8 cellular contexts compared by ENCODE assay signal in genomic region chr3:13091898-13092620, GRCh38. TPM values are rescaled to one million over a fixed set of nuclear protein-coding genes. Genes with fewer than 3 reads are reported as not detected.
A peak's percentile ranks its signal among the peaks of the same experiment; 100 is the strongest.
DNase-seq lines count a peak whose midpoint lies in the region; ATAC-seq and TF ChIP-seq lines count a peak whose summit lies in the region.

No MANE protein-coding gene starts in this region.

- no peak overlapping the region for H3K4ac ChIP-seq in trophoblast cell (ENCODE audit: low read depth, low read length)

- WGBS in SK-N-SH (ENCODE audit: low lambda C conversion rate) = 30% methylated on average over 13 of the region's 20 CpGs
- WGBS in trophoblast cell (ENCODE audit: extremely low coverage, insufficient coverage, insufficient read length) = no CpG with 5 or more reads among the region's 20 CpGs

- no peak overlapping the region for H2BK5ac ChIP-seq in trophoblast cell (ENCODE audit: low read depth, low read length, poor library complexity)

- H3K4me1 Mint-ChIP-seq in type B pancreatic cell (ENCODE audit: unreplicated experiment) = peaks cover 11% of the 10 kb centered on the region

- no peak overlapping the region for H2BK12ac ChIP-seq in trophoblast cell (ENCODE audit: low read length)

- H3K4me2 ChIP-seq in SK-N-SH (no peak overlapping the region), trophoblast cell (ENCODE audit: low read length) (no peak overlapping the region)

- no peaks in the 10 kb centered on the region for H3K79me1 ChIP-seq in trophoblast cell (ENCODE audit: low read length)

- H3K14ac ChIP-seq in trophoblast cell (ENCODE audit: low read length) = no peak overlapping the region

- POLR2A ChIA-PET in SK-N-SH (lab: Yijun Ruan, JAX) = no interaction called here

- no peak overlapping the region for H3K4me3 Mint-ChIP-seq in type B pancreatic cell

- H3K23ac ChIP-seq in trophoblast cell (ENCODE audit: low read length) = no peak overlapping the region

- TF ChIP-seq RAD21 in SK-N-SH (IDR thresholded peaks at IDR 0.05; ENCODE audit: low read length) = peak; percentile 93

- H2AFZ ChIP-seq in SK-N-SH (ENCODE audit: low read depth) (no peak overlapping the region), trophoblast cell (ENCODE audit: insufficient read depth, low read length, poor library complexity) (no peak overlapping the region)

- ATAC-seq in GM18870 (IDR thresholded peaks at IDR 0.05; ENCODE audit: unreplicated experiment) = peak; percentile 56

- H3K27me3 ChIP-seq in SK-N-SH (ENCODE audit: insufficient read depth) (no peaks in the 10 kb centered on the region), trophoblast cell (ENCODE audit: insufficient read depth, low read length) (no peaks in the 10 kb centered on the region)

- H3K79me2 ChIP-seq in SK-N-SH (ENCODE audit: insufficient read depth) (no peaks in the 10 kb centered on the region), trophoblast cell (ENCODE audit: control insufficient read depth, insufficient read depth, low read length, poor library complexity) (no peaks in the 10 kb centered on the region)

- H3K9me3 ChIP-seq in SK-N-SH (no peaks in the 10 kb centered on the region), trophoblast cell (ENCODE audit: insufficient read depth, low read depth, low read length) (peaks cover under 1% of the 10 kb centered on the region)

- H4K20me1 ChIP-seq in SK-N-SH (ENCODE audit: insufficient read depth) = no peaks in the 10 kb centered on the region

- no peak overlapping the region for H2AK5ac ChIP-seq in trophoblast cell (ENCODE audit: low read length)

- no peaks in the 10 kb centered on the region for H3K9me3 Mint-ChIP-seq in type B pancreatic cell

- no peaks in the 10 kb centered on the region for H3F3A ChIP-seq in SK-N-SH (replicated peaks; ENCODE audit: insufficient read depth)

- H3K18ac ChIP-seq in trophoblast cell (ENCODE audit: low read length) = no peak overlapping the region

- no peaks in the 10 kb centered on the region for H3K36me3 Mint-ChIP-seq in type B pancreatic cell

- H3K4me3 ChIP-seq in AG09309 (ENCODE audit: control insufficient read depth, low read depth, low read length) = no peak overlapping the region
- H3K4me3 ChIP-seq in SK-N-SH (ENCODE audit: low read depth in 2 of 2, low read length in 1 of 2) = no peak overlapping the region; a peak in 1 of 4 replicates
- H3K4me3 ChIP-seq in trophoblast cell (ENCODE audit: low read depth, low read length) = no peak overlapping the region

- CTCF ChIA-PET in SK-N-SH (lab: Yijun Ruan, JAX) = interaction anchor here (0.6 to 4.8 kb wide), 101 partner anchors 10 to 566 kb away, joined by 3 to 54 read pairs (median 4); partner anchors contain the start of genes IQSEC1 and NUP210

- H3K9ac ChIP-seq in SK-N-SH (no peak overlapping the region), trophoblast cell (ENCODE audit: low read length) (no peak overlapping the region)

- no peaks in the 10 kb centered on the region for H3K9me2 ChIP-seq in SK-N-SH

- TF ChIP-seq CTCF in AG09309 (IDR thresholded peaks at IDR 0.05; ENCODE audit: control insufficient read depth, insufficient read depth, low read depth, low read length, missing control alignments) = peak; percentile 91
- TF ChIP-seq CTCF in SK-N-SH (IDR thresholded peaks at IDR 0.05) = peak; percentile 86
- TF ChIP-seq CTCF in type B pancreatic cell (conservative IDR thresholded peaks at IDR 0.05) = peak; percentile 96

- no peak overlapping the region for H4K12ac ChIP-seq in trophoblast cell (ENCODE audit: low read depth, low read length)

- H3K27ac Mint-ChIP-seq in type B pancreatic cell = no peak overlapping the region

- H3K27ac ChIP-seq in SK-N-SH (ENCODE audit: low read depth in 2 of 2, low read length in 1 of 2) (no peak overlapping the region), trophoblast cell (ENCODE audit: low read depth, low read length) (no peak overlapping the region)

- no peak for TF ChIP-seq EP300 in SK-N-SH (IDR thresholded peaks at IDR 0.05; ENCODE audit: borderline replicate concordance in 1 of 2, low read depth in 1 of 2, low read length in 1 of 2)

- peaks cover 2% of the 10 kb centered on the region for H3K27me3 Mint-ChIP-seq in type B pancreatic cell

- H4K91ac ChIP-seq in trophoblast cell (ENCODE audit: low read depth, low read length) = no peak overlapping the region

- no peaks in the 10 kb centered on the region for H3K36me3 ChIP-seq in SK-N-SH (replicated peaks in 1 of 2; ENCODE audit: control insufficient read depth in 1 of 2, insufficient read depth in 2 of 2, low read length in 1 of 2)
- no peaks in the 10 kb centered on the region for H3K36me3 ChIP-seq in trophoblast cell (ENCODE audit: control insufficient read depth in 1 of 2, insufficient read depth in 2 of 2, low read length in 2 of 2)

- peak; percentile 17 for DNase-seq in AG09309 (ENCODE audit: low read depth)
- peak; percentile 97 for DNase-seq in HuH-7 (ENCODE audit: low spot score)
- DNase-seq in SK-N-SH = peak; percentile 83
- peak; percentile 81 for DNase-seq in activated naive CD4-positive, alpha-beta T cell treated with Interleukin-2 at 50 U/mL for 16 hours
- peak; percentile 68 for DNase-seq in glomerular visceral epithelial cell (ENCODE audit: extremely low spot score)
- peak; percentile 82 to 95 for DNase-seq in trophoblast cell
- DNase-seq in type B pancreatic cell (ENCODE audit: extremely low spot score, unreplicated experiment) = peak; percentile 87

- H3K4me1 ChIP-seq in SK-N-SH (ENCODE audit: control insufficient read depth in 1 of 2, insufficient read depth in 2 of 2, low read depth in 1 of 2, low read length in 1 of 2) (peaks cover 0 to 16% of the 10 kb centered on the region in 2 experiments; a peak in 1 of 4 replicates), trophoblast cell (ENCODE audit: control insufficient read depth in 1 of 2, insufficient read depth in 2 of 2, low read length in 2 of 2) (no peaks in the 10 kb centered on the region)

- H4K8ac ChIP-seq in trophoblast cell (ENCODE audit: low read depth, low read length) = no peak overlapping the region

- no peak overlapping the region for H2BK120ac ChIP-seq in trophoblast cell (ENCODE audit: insufficient read depth, low read length, poor library complexity)

TF ChIP-seq in SK-N-SH, 30 proteins besides CTCF, POLR2A, EP300 and RAD21:
- TF ChIP-seq, protein P1, sequence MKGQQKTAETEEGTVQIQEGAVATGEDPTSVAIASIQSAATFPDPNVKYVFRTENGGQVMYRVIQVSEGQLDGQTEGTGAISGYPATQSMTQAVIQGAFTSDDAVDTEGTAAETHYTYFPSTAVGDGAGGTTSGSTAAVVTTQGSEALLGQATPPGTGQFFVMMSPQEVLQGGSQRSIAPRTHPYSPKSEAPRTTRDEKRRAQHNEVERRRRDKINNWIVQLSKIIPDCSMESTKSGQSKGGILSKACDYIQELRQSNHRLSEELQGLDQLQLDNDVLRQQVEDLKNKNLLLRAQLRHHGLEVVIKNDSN (IDR thresholded peaks at IDR 0.05; ENCODE audit: borderline replicate concordance, low read depth) = no peak
- 0 out of 2 replicates have a peak, but pooled peaks have one; percentile 22 for TF ChIP-seq MXI1 (IDR thresholded peaks at IDR 0.05; ENCODE audit: low read depth, low read length)
- TF ChIP-seq SMC3 (IDR thresholded peaks at IDR 0.05; ENCODE audit: low read depth, low read length) = peak; percentile 91
- TF ChIP-seq FOXJ3 (CRISPR knock-in tag; IDR thresholded peaks at IDR 0.05) = no peak
- TF ChIP-seq MEF2A (IDR thresholded peaks at IDR 0.05; ENCODE audit: borderline replicate concordance, low read depth) = no peak
- TF ChIP-seq RXRA (IDR thresholded peaks at IDR 0.05; ENCODE audit: borderline replicate concordance, low read depth) = no peak
- 0 out of 2 replicates have a peak, but pooled peaks have one; percentile 29 for TF ChIP-seq RFX5 (IDR thresholded peaks at IDR 0.05; ENCODE audit: low read length)
- no peak for TF ChIP-seq NRF1 (IDR thresholded peaks at IDR 0.05; ENCODE audit: low read depth, low read length)
- TF ChIP-seq EZH2phosphoT487 (IDR thresholded peaks at IDR 0.05; ENCODE audit: borderline replicate concordance, low read depth) = no peak
- TF ChIP-seq, protein P2, sequence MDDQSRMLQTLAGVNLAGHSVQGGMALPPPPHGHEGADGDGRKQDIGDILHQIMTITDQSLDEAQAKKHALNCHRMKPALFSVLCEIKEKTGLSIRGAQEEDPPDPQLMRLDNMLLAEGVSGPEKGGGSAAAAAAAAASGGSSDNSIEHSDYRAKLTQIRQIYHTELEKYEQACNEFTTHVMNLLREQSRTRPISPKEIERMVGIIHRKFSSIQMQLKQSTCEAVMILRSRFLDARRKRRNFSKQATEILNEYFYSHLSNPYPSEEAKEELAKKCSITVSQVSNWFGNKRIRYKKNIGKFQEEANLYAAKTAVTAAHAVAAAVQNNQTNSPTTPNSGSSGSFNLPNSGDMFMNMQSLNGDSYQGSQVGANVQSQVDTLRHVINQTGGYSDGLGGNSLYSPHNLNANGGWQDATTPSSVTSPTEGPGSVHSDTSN (IDR thresholded peaks at IDR 0.05) = no peak

RNA-seq across cellular contexts. Expression of gene IQSEC1, which starts 18.8 kb away (rescaled TPM):
- 4.4 and 6.2 TPM in 2 replicates for polyA plus RNA-seq in SK-N-SH (2012; rRNA removed)
- polyA plus RNA-seq in SK-N-SH (2012; cell fraction: cytosol; rRNA removed) = 4.2 and 5.9 TPM in 2 replicates
- 23.8 and 26.1 TPM in 2 replicates for polyA plus RNA-seq in SK-N-SH (2012; cell fraction: nucleus; rRNA removed)
- polyA plus RNA-seq in trophoblast cell (2013) = 28.1 and 28.5 TPM in 2 replicates
- 28.5 and 33.1 TPM in 2 replicates for total RNA-seq in type B pancreatic cell (ENCODE audit: low replicate concordance)

Comparison
In these comparisons a context has a peak if more than half of its experiments do, and no peak if none do; other contexts are left out.
1. DNase-seq: peak in every context shown above with its lines; median percentile 97 in HuH-7; 88 in trophoblast cell; 87 in type B pancreatic cell; 83 in SK-N-SH; 81 in activated naive CD4-positive, alpha-beta T cell treated with Interleukin-2 at 50 U/mL for 16 hours; 68 in glomerular visceral epithelial cell; 17 in AG09309.